ENCODE assay signal across 1 cellular context in genomic region chr10:100341953-100342626, GRCh38.
TF ChIP-seq lines count a peak whose summit lies in the region.

No MANE protein-coding gene starts in this region.

TF ChIP-seq in K562, 482 proteins besides CTCF, POLR2A, EP300 and RAD21 (continued from another document and continues in another):
- TF ChIP-seq ZNF592 (IDR thresholded peaks at IDR 0.05): peak; percentile 83
- TF ChIP-seq TEAD1 (CRISPR knock-in tag; IDR thresholded peaks at IDR 0.05): no peak; a peak in 1 of 4 replicates
- 0 out of 2 replicates have a peak, but pooled peaks have one; percentile 49 for TF ChIP-seq CC2D1A (IDR thresholded peaks at IDR 0.05)
- TF ChIP-seq ZNF318 (IDR thresholded peaks at IDR 0.05; ENCODE audit: borderline replicate concordance in 1 of 2, low read depth in 1 of 2): no peak
- no peak for TF ChIP-seq ZNF449 (CRISPR knock-in tag; IDR thresholded peaks at IDR 0.05)
- 0 out of 2 replicates have a peak, but pooled peaks have one; percentile 27 for TF ChIP-seq CTBP1 (IDR thresholded peaks at IDR 0.05; ENCODE audit: borderline replicate concordance)
- TF ChIP-seq SRSF1 (IDR thresholded peaks at IDR 0.05; ENCODE audit: low read depth, low read length): no peak
- TF ChIP-seq POLR2AphosphoS2 (IDR thresholded peaks at IDR 0.05; ENCODE audit: low read length): no peak
- no peak for TF ChIP-seq ZBTB9 (CRISPR knock-in tag; IDR thresholded peaks at IDR 0.05)
- TF ChIP-seq ZNF778 (CRISPR knock-in tag; IDR thresholded peaks at IDR 0.05): no peak
- TF ChIP-seq PTBP1 (IDR thresholded peaks at IDR 0.05; ENCODE audit: low read depth, low read length): no peak
- TF ChIP-seq SMARCA4 (IDR thresholded peaks at IDR 0.05): peak; percentile 56; the same call in 1 of the 2 replicates
- TF ChIP-seq RCOR1 (IDR thresholded peaks at IDR 0.05; ENCODE audit: borderline replicate concordance in 1 of 2, low read depth in 2 of 2, low read length in 2 of 2): peak in 1 of 2 experiments; percentile 28; a peak in 1 of 4 replicates
- TF ChIP-seq ZNF224 (CRISPR knock-in tag; IDR thresholded peaks at IDR 0.05): no peak
- peak; percentile 59 for TF ChIP-seq CXXC5 (CRISPR knock-in tag; IDR thresholded peaks at IDR 0.05)
- 0 out of 2 replicates have a peak, but pooled peaks have one; percentile 19 for TF ChIP-seq ZNF766 (CRISPR knock-in tag; conservative IDR thresholded peaks at IDR 0.05)
- peak; percentile 46; the same call in 1 of the 2 replicates for TF ChIP-seq SMAD4 (CRISPR knock-in tag; conservative IDR thresholded peaks at IDR 0.05)
- peak; percentile 59; the same call in 1 of the 2 replicates for TF ChIP-seq CREM (IDR thresholded peaks at IDR 0.05; ENCODE audit: low read depth)
- TF ChIP-seq BCL6 (CRISPR knock-in tag; IDR thresholded peaks at IDR 0.05): no peak
- no peak for TF ChIP-seq HMG20A (CRISPR knock-in tag; conservative IDR thresholded peaks at IDR 0.05)
- peak; percentile 90 for TF ChIP-seq SMC3 (conservative IDR thresholded peaks at IDR 0.05; ENCODE audit: insufficient read depth, low read depth, low read length)
- no peak for TF ChIP-seq MNT (conservative IDR thresholded peaks at IDR 0.05)
- no peak for TF ChIP-seq MECOM (CRISPR knock-in tag; IDR thresholded peaks at IDR 0.05)
- TF ChIP-seq ZNF717 (CRISPR knock-in tag; IDR thresholded peaks at IDR 0.05): no peak
- no peak for TF ChIP-seq DDX20 (tag; IDR thresholded peaks at IDR 0.05; ENCODE audit: low read depth)
- TF ChIP-seq ZNF212 (CRISPR knock-in tag; IDR thresholded peaks at IDR 0.05): no peak
- peak; percentile 82 for TF ChIP-seq DEAF1 (CRISPR knock-in tag; IDR thresholded peaks at IDR 0.05)
- TF ChIP-seq TAF7 (tag; IDR thresholded peaks at IDR 0.05): no peak
- TF ChIP-seq STAG1 (CRISPR knock-in tag; IDR thresholded peaks at IDR 0.05; ENCODE audit: borderline replicate concordance): peak; percentile 30; the same call in 1 of the 2 replicates
- peak; percentile 45; the same call in 1 of the 2 replicates for TF ChIP-seq KLF6 (CRISPR knock-in tag; IDR thresholded peaks at IDR 0.05; ENCODE audit: borderline replicate concordance)
- no peak for TF ChIP-seq ZHX1 (conservative IDR thresholded peaks at IDR 0.05; ENCODE audit: low read length)
- TF ChIP-seq FOSL1 (tag; conservative IDR thresholded peaks at IDR 0.05): no peak
- peak; percentile 72; the same call in 1 of the 2 replicates for TF ChIP-seq ARID2 (IDR thresholded peaks at IDR 0.05)
- 0 out of 2 replicates have a peak, but pooled peaks have one; percentile 19 for TF ChIP-seq CHAMP1 (IDR thresholded peaks at IDR 0.05)
